Comparison of ENCODE assay signal across 8 cellular contexts in the genomic region with DNA sequence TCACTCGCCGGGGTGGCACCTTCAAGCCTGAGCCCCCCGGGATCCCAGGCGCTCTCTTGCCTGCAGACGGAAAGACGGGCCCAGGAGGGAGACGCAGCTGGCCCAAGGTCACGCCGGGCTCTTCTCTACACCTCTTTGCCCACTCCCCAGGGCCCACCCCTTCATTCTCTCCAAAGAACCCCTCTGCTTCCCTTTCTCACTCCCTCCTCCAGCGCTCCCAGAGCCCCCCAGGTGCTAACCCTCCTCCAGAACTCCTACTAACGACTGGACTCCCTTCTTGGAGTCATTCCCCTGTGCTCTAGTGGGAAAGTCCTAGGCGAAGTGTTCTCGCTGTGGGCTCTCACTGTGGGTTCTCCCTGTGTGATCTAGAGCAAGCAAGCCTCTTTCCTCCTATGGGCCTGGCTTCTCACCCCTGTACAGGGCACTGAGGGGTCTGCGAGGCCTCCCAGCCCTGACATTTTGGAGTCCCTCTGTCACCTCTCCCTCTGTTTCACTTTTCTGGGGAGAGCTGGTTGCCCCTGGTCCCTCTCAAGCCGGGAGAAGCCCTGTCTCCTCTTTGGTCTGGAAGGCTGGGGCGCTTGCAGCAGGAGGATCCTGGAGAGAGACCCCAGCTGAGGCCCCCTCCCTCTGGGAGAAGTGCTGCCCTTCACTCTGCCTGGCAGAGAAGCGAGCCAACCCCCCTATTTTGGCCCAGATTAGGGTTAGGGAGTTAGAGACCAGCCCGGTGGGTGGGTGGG. TPM values are rescaled to one million over a fixed set of nuclear protein-coding genes. Genes with fewer than 3 reads are reported as not detected.
DNase-seq lines count a peak whose midpoint lies in the region; ATAC-seq lines count a peak whose summit lies in the region.

No MANE protein-coding gene starts in this region.

- POLR2A ChIA-PET in activated CD8-positive, alpha-beta T cell treated with anti-CD3 and anti-CD28 coated beads, Interleukin-2, amount 10 ng/mL, durations not matched to agents 7 days and 5 days (lab: Charles Lee) = no interaction called here

- no peak overlapping the region for H3K9ac ChIP-seq in iPS-15b (ENCODE audit: low read depth, low read length)
- peak overlapping the region; percentile 17 to 66 for H3K9ac ChIP-seq in stomach smooth muscle (ENCODE audit: low read length in 2 of 2)

- peaks cover 90% of the 10 kb centered on the region for H3K27me3 ChIP-seq in iPS-15b (ENCODE audit: control insufficient read depth, insufficient read depth, low read length)
- H3K27me3 ChIP-seq in stomach smooth muscle (ENCODE audit: control insufficient read depth in 1 of 2, insufficient read depth in 2 of 2, low read length in 2 of 2) = peaks cover 0 to 3% of the 10 kb centered on the region in 2 donors

- H3K9me3 Mint-ChIP-seq in activated naive CD4-positive, alpha-beta T cell treated with anti-CD3 and anti-CD28 coated beads, Interleukin-2, amount 10 ng/mL, durations not matched to agents 7 days and 5 days = no peaks in the 10 kb centered on the region
- H3K9me3 Mint-ChIP-seq in activated CD8-positive, alpha-beta T cell treated with anti-CD3 and anti-CD28 coated beads, Interleukin-2, amount 10 ng/mL, durations not matched to agents 7 days and 5 days (ENCODE audit: insufficient read depth) = no peaks in the 10 kb centered on the region

- peaks cover 80% of the 10 kb centered on the region for H3K27me3 Mint-ChIP-seq in activated naive CD4-positive, alpha-beta T cell treated with anti-CD3 and anti-CD28 coated beads, Interleukin-2, amount 10 ng/mL, durations not matched to agents 7 days and 5 days
- H3K27me3 Mint-ChIP-seq in activated CD8-positive, alpha-beta T cell treated with anti-CD3 and anti-CD28 coated beads, Interleukin-2, amount 10 ng/mL, durations not matched to agents 7 days and 5 days (ENCODE audit: low read depth) = peaks cover 31% of the 10 kb centered on the region

- no peak overlapping the region for H3K27ac Mint-ChIP-seq in activated naive CD4-positive, alpha-beta T cell treated with anti-CD3 and anti-CD28 coated beads, Interleukin-2, amount 10 ng/mL, durations not matched to agents 7 days and 5 days
- peak overlapping the region; percentile 86 for H3K27ac Mint-ChIP-seq in activated CD8-positive, alpha-beta T cell treated with anti-CD3 and anti-CD28 coated beads, Interleukin-2, amount 10 ng/mL, durations not matched to agents 7 days and 5 days

- CTCF ChIA-PET in activated naive CD4-positive, alpha-beta T cell treated with anti-CD3 and anti-CD28 coated beads, Interleukin-2, amount 10 ng/mL, durations not matched to agents 7 days and 5 days (lab: Charles Lee) = no interaction called here
- CTCF ChIA-PET in activated CD8-positive, alpha-beta T cell treated with anti-CD3 and anti-CD28 coated beads, Interleukin-2, amount 10 ng/mL, durations not matched to agents 7 days and 5 days (lab: Charles Lee) = interaction anchor here (1.1 to 1.5 kb wide), 2 partner anchors 18 to 43 kb away, joined by 3 to 4 read pairs; no protein-coding TSS in a partner anchor

- ATAC-seq in activated CD8-positive, alpha-beta T cell treated with anti-CD3 and anti-CD28 coated beads, Interleukin-2, amount 10 ng/mL, durations not matched to agents 7 days and 5 days = no peak
- no peak for ATAC-seq in GM21526 (IDR thresholded peaks at IDR 0.05; ENCODE audit: low FRiP score, unreplicated experiment)

- H3K9me3 ChIP-seq in iPS-15b (ENCODE audit: control insufficient read depth, insufficient read depth, low read length) = no peaks in the 10 kb centered on the region
- no peaks in the 10 kb centered on the region for H3K9me3 ChIP-seq in stomach smooth muscle (ENCODE audit: control insufficient read depth in 2 of 2, low read length in 2 of 2)

- DNase-seq in activated naive CD4-positive, alpha-beta T cell treated with anti-CD3 and anti-CD28 coated beads, Interleukin-2, amount 10 ng/mL, durations not matched to agents 7 days and 5 days = no peak
- no peak for DNase-seq in activated naive CD4-positive, alpha-beta T cell treated with Interleukin-2 at 50 U/mL for 16 hours
- no peak for DNase-seq in activated CD8-positive, alpha-beta T cell treated with anti-CD3 and anti-CD28 coated beads, Interleukin-2, amount 10 ng/mL, durations not matched to agents 7 days and 5 days
- DNase-seq in NCI-H1694 treated with DMSO at 0.1 percent for 48 hours (lab: John Stamatoyannopoulos, UW) (no peak), SKM-1 treated with dmso at 0.1 percent for 144 hours (lab: John Stamatoyannopoulos, UW; ENCODE audit: unreplicated experiment) (no peak)

- H3K4me3 ChIP-seq in iPS-15b (ENCODE audit: low read depth, low read length) (peak overlapping the region; percentile 52), stomach smooth muscle (ENCODE audit: low read length in 2 of 2) (peak overlapping the region; percentile 59 to 77)

- H3K36me3 ChIP-seq in iPS-15b (ENCODE audit: control insufficient read depth, insufficient read depth, low read length) = no peaks in the 10 kb centered on the region
- no peaks in the 10 kb centered on the region for H3K36me3 ChIP-seq in stomach smooth muscle (ENCODE audit: control insufficient read depth in 2 of 2, insufficient read depth in 2 of 2, low read length in 2 of 2)

- H3K4me1 ChIP-seq in iPS-15b (ENCODE audit: control insufficient read depth, insufficient read depth, low read length) (peaks cover 7% of the 10 kb centered on the region), stomach smooth muscle (ENCODE audit: control insufficient read depth, insufficient read depth, low read length) (peaks cover 47% of the 10 kb centered on the region)

- H3K4me3 Mint-ChIP-seq in activated naive CD4-positive, alpha-beta T cell treated with anti-CD3 and anti-CD28 coated beads, Interleukin-2, amount 10 ng/mL, durations not matched to agents 7 days and 5 days = peak overlapping the region; percentile 85
- H3K4me3 Mint-ChIP-seq in activated CD8-positive, alpha-beta T cell treated with anti-CD3 and anti-CD28 coated beads, Interleukin-2, amount 10 ng/mL, durations not matched to agents 7 days and 5 days = peak overlapping the region; percentile 85

- peaks cover 13% of the 10 kb centered on the region for H3K4me1 Mint-ChIP-seq in activated naive CD4-positive, alpha-beta T cell treated with anti-CD3 and anti-CD28 coated beads, Interleukin-2, amount 10 ng/mL, durations not matched to agents 7 days and 5 days
- H3K4me1 Mint-ChIP-seq in activated CD8-positive, alpha-beta T cell treated with anti-CD3 and anti-CD28 coated beads, Interleukin-2, amount 10 ng/mL, durations not matched to agents 7 days and 5 days (ENCODE audit: low read depth) = peaks cover 17% of the 10 kb centered on the region

- no peaks in the 10 kb centered on the region for H3K36me3 Mint-ChIP-seq in activated naive CD4-positive, alpha-beta T cell treated with anti-CD3 and anti-CD28 coated beads, Interleukin-2, amount 10 ng/mL, durations not matched to agents 7 days and 5 days
- no peaks in the 10 kb centered on the region for H3K36me3 Mint-ChIP-seq in activated CD8-positive, alpha-beta T cell treated with anti-CD3 and anti-CD28 coated beads, Interleukin-2, amount 10 ng/mL, durations not matched to agents 7 days and 5 days (ENCODE audit: low read depth)

- peak overlapping the region; percentile 37 for H3K27ac ChIP-seq in stomach smooth muscle (ENCODE audit: low read length)

RNA-seq across cellular contexts. Expression of a gene that starts 0.9 kb away (rescaled TPM):
- 1 to 10 TPM; 5.3 TPM for total RNA-seq in activated CD8-positive, alpha-beta T cell treated with anti-CD3 and anti-CD28 coated beads, Interleukin-2, amount 10 ng/mL, durations not matched to agents 7 days and 5 days

RNA-seq across cellular contexts. Expression of a gene that starts 28.2 kb away (rescaled TPM):
- total RNA-seq in activated CD8-positive, alpha-beta T cell treated with anti-CD3 and anti-CD28 coated beads, Interleukin-2, amount 10 ng/mL, durations not matched to agents 7 days and 5 days = not detected
